In genomic region chr9:114451707-114452031, GRCh38 we compare ENCODE assay signal across 1 cellular context.
TF ChIP-seq lines count a peak whose summit lies in the region.

No MANE protein-coding gene starts in this region.

TF ChIP-seq in GM12878, 131 proteins besides CTCF, POLR2A, EP300 and RAD21:
- TF ChIP-seq SMC3 (IDR thresholded peaks at IDR 0.05; ENCODE audit: borderline replicate concordance, low read length), result no peak
- peak; percentile 17; the same call in 1 of the 2 replicates for TF ChIP-seq MTA3 (IDR thresholded peaks at IDR 0.05; ENCODE audit: borderline replicate concordance, low read length)
- TF ChIP-seq ZNF217 (IDR thresholded peaks at IDR 0.05), result peak; percentile 68; the same call in 1 of the 2 replicates
- no peak for TF ChIP-seq ATF3 (IDR thresholded peaks at IDR 0.05; ENCODE audit: borderline replicate concordance, extremely low read depth, low read depth, low read length)
- no peak for TF ChIP-seq FOXM1 (IDR thresholded peaks at IDR 0.05; ENCODE audit: low read depth, low read length)
- no peak for TF ChIP-seq YBX1 (IDR thresholded peaks at IDR 0.05)
- peak; percentile 21; the same call in 1 of the 2 replicates for TF ChIP-seq NFIC (IDR thresholded peaks at IDR 0.05; ENCODE audit: low read depth, low read length)
- TF ChIP-seq MTA2 (IDR thresholded peaks at IDR 0.05; ENCODE audit: low read depth), result no peak
- no peak for TF ChIP-seq MAX (IDR thresholded peaks at IDR 0.05; ENCODE audit: low read depth, low read length)
- TF ChIP-seq NFYA (IDR thresholded peaks at IDR 0.05; ENCODE audit: borderline replicate concordance, low read depth, low read length), result no peak
- no peak for TF ChIP-seq CBFB (IDR thresholded peaks at IDR 0.05; ENCODE audit: low read depth)
- TF ChIP-seq SMARCA5 (IDR thresholded peaks at IDR 0.05), result peak; percentile 91
- no peak for TF ChIP-seq PML (IDR thresholded peaks at IDR 0.05; ENCODE audit: low read length)
- no peak for TF ChIP-seq ZZZ3 (IDR thresholded peaks at IDR 0.05; ENCODE audit: control insufficient read depth, insufficient read length, low read depth)
